1 cellular context compared by ENCODE assay signal in the genomic region with DNA sequence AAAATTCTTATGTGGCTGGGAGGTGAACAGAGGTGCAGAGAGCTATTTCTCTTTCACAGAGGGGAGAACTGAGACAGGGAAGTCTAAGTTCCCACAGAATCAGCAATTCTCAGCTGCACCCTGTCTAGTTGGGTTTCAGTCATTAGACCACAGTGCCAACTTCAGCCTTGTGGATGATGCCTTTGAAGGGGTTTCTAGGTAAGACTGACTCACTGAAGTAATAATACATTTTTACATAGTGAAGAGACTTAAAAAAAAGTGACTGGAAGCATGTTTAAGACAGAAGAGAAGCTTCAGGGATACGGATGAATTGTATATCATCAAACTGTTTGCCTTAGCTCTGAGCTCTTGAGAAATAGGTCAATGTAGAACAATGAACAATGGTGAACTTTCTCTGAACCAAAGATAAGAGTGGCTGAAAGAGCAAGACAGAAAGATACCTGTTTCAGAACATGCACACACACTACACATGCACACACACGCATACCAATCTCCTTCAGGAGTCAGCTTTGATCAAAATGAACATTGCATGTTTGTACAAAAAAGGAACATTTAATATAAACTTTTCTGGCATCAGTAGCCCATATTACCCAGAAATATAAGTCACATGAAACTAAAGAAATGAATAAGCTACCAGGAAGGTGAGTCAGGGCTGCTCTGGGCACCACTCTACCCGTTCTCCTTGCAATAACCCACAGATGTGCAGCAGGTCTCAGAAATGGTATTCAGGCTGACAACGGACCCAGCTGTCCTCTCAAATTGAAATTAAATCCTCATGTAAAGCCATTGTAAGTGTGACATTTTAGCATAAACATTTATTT.
TF ChIP-seq lines count a peak whose summit lies in the region.

No MANE protein-coding gene starts in this region.

TF ChIP-seq in SK-N-SH, 30 proteins besides CTCF, POLR2A, EP300 and RAD21 (continued from another document):
- TF ChIP-seq MEF2A (IDR thresholded peaks at IDR 0.05; ENCODE audit: borderline replicate concordance, low read depth) = no peak
- TF ChIP-seq, protein P1, sequence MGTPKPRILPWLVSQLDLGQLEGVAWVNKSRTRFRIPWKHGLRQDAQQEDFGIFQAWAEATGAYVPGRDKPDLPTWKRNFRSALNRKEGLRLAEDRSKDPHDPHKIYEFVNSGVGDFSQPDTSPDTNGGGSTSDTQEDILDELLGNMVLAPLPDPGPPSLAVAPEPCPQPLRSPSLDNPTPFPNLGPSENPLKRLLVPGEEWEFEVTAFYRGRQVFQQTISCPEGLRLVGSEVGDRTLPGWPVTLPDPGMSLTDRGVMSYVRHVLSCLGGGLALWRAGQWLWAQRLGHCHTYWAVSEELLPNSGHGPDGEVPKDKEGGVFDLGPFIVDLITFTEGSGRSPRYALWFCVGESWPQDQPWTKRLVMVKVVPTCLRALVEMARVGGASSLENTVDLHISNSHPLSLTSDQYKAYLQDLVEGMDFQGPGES (IDR thresholded peaks at IDR 0.05; ENCODE audit: low read depth, low read length) = no peak
